8 cellular contexts compared by ENCODE assay signal in the genomic region with DNA sequence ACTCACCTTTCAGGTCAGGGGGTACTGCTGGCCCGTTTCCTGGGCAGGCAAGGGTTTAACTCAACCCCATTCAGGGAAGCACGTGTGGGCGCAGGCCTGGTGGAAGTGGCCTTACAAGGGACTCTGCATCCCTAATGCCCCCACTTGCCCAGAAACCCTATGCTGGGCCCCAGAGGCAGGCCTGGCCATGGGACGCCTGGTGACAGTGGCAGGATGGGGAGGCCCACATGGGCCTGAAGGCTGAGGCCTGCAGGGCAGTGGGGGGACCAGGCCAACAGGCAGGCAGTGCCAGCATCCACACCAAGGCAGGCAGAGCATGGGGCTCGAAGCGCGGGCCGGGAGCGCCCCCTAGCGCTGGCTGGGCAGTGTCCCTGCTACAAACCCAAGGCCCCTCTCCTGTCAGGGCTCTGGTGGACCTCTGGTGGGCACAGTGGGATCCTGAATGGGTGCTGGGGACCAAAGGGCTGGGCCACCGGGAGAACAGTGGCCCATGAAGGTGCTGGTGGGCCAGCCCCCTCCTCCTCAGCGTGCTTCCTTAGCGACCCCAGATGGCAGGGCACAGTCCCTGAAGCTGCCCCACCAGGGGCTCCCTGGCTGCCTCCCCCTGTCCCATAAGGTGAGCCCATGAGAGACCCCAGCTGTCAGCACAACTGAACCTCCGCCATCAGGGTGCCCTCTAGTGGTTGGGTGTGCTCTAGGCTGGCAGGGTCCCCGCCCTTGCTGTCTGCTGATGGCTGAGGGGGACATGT. TPM values are rescaled to one million over a fixed set of nuclear protein-coding genes. Genes with fewer than 3 reads are reported as not detected.
DNase-seq lines count a peak whose midpoint lies in the region; ATAC-seq, FAIRE-seq and TF ChIP-seq lines count a peak whose summit lies in the region.

No MANE protein-coding gene starts in this region.

- H3K9me3 Mint-ChIP-seq in WTC11 = no peaks in the 10 kb centered on the region

- H3K4me3 ChIP-seq in bronchial epithelial cell (ENCODE audit: low read depth, low read length) = no peak overlapping the region

- DNase-seq in NCI-H1417 (lab: John Stamatoyannopoulos, UW) (peak; percentile 28 to 65 (median 40)), NCI-H1417 treated with DMSO at 0.1 percent for 48 hours (lab: John Stamatoyannopoulos, UW) (no peak), NCI-H1092 treated with DMSO at 0.1 percent for 48 hours (lab: John Stamatoyannopoulos, UW) (peak; percentile 40), WTC11 (ENCODE audit: low spot score) (peak; percentile 90), bronchial epithelial cell (ENCODE audit: low read depth) (peak; percentile 48), iris pigment epithelial cell (ENCODE audit: low read depth) (peak; percentile 35)
- peak; percentile 13 to 46 for DNase-seq in stimulated activated CD4-positive, alpha-beta T cell treated with anti-CD3 and anti-CD28 coated beads, Interleukin-1b, Interleukin-23, amount 100 ng/mL, for 1 hour (ENCODE audit: low read depth in 2 of 2)

- no peak for FAIRE-seq in bronchial epithelial cell (lab: Jason Lieb, UNC)

- H3K36me3 Mint-ChIP-seq in WTC11 = peaks cover 10% of the 10 kb centered on the region

- no peaks in the 10 kb centered on the region for H3K27me3 Mint-ChIP-seq in WTC11 (ENCODE audit: low read depth)

- CTCF ChIA-PET in WTC11 (lab: Charles Lee) = interaction anchor here (0.6 to 10.0 kb wide), 27 partner anchors 10 to 1653 kb away, joined by 3 to 188 read pairs (median 5); partner anchors contain the start of genes DOK7, FGFR3, TACC3 and TMEM129

- no peaks in the 10 kb centered on the region for H3K4me1 Mint-ChIP-seq in WTC11

- H3K27ac Mint-ChIP-seq in WTC11 = no peak overlapping the region

- peaks cover 28% of the 10 kb centered on the region for H3K36me3 ChIP-seq in bronchial epithelial cell (ENCODE audit: control insufficient read depth, insufficient read depth, low read length)

- peak; percentile 92 for TF ChIP-seq CTCF in WTC11 (IDR thresholded peaks at IDR 0.05)
- TF ChIP-seq CTCF in bronchial epithelial cell (IDR thresholded peaks at IDR 0.05; ENCODE audit: insufficient read depth, low read length, severe bottlenecking) = peak; percentile 97

- no peaks in the 10 kb centered on the region for H3K27me3 ChIP-seq in bronchial epithelial cell (ENCODE audit: control insufficient read depth, insufficient read depth, low read length)

- peak; percentile 91 for ATAC-seq in WTC11
- ATAC-seq in GM19023 (IDR thresholded peaks at IDR 0.05; ENCODE audit: unreplicated experiment) = no peak

- POLR2A ChIA-PET in WTC11 (lab: Charles Lee) = interaction anchor here (0.9 kb wide), 1 partner anchor 57 kb away, joined by 3 read pairs; no protein-coding TSS in a partner anchor

- no peak overlapping the region for H3K4me3 Mint-ChIP-seq in WTC11

TF ChIP-seq in WTC11, 78 proteins besides CTCF, POLR2A, EP300 and RAD21:
- TF ChIP-seq ZNF423 (CRISPR knock-in tag; IDR thresholded peaks at IDR 0.05) (peak; percentile 95), HMGXB4 (CRISPR knock-in tag; IDR thresholded peaks at IDR 0.05) (peak; percentile 91), GABPB1 (CRISPR knock-in tag; IDR thresholded peaks at IDR 0.05) (peak; percentile 18; the same call in 1 of the 2 replicates), MLX (CRISPR knock-in tag; IDR thresholded peaks at IDR 0.05) (0 out of 2 replicates have a peak, but pooled peaks have one; percentile 75), NFATC4 (CRISPR knock-in tag; IDR thresholded peaks at IDR 0.05) (0 out of 2 replicates have a peak, but pooled peaks have one; percentile 67), RELA (CRISPR knock-in tag; IDR thresholded peaks at IDR 0.05; ENCODE audit: borderline replicate concordance) (no peak), SMAD3 (CRISPR knock-in tag; IDR thresholded peaks at IDR 0.05; ENCODE audit: borderline replicate concordance) (no peak), SP1 (CRISPR knock-in tag; conservative IDR thresholded peaks at IDR 0.05) (peak; percentile 54; the same call in 1 of the 2 replicates), ZNF263 (CRISPR knock-in tag; IDR thresholded peaks at IDR 0.05; ENCODE audit: low read depth) (peak; percentile 14; the same call in 1 of the 2 replicates)
- TF ChIP-seq, protein P1, sequence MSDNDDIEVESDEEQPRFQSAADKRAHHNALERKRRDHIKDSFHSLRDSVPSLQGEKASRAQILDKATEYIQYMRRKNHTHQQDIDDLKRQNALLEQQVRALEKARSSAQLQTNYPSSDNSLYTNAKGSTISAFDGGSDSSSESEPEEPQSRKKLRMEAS (CRISPR knock-in tag; IDR thresholded peaks at IDR 0.05) = 0 out of 2 replicates have a peak, but pooled peaks have one; percentile 36
TF ChIP-seq in WTC11: peak in this region for 8.

RNA-seq across cellular contexts. Expression of gene FGFR3, which starts 16.8 kb away (rescaled TPM):
- total RNA-seq in WTC11 (2021) = 18.2 to 19.9 TPM (median 19.7 TPM) in 3 replicates
- 29.0 and 133 TPM in 2 replicates for total RNA-seq in bronchial epithelial cell

RNA-seq across cellular contexts. Expression of gene LETM1, which starts 46.0 kb away (rescaled TPM):
- total RNA-seq in WTC11 (2021) = 45.0 to 66.7 TPM (median 47.7 TPM) in 3 replicates
- total RNA-seq in bronchial epithelial cell = 109 and 176 TPM in 2 replicates
